ENCODE assay signal across 1 cellular context in the genomic region with DNA sequence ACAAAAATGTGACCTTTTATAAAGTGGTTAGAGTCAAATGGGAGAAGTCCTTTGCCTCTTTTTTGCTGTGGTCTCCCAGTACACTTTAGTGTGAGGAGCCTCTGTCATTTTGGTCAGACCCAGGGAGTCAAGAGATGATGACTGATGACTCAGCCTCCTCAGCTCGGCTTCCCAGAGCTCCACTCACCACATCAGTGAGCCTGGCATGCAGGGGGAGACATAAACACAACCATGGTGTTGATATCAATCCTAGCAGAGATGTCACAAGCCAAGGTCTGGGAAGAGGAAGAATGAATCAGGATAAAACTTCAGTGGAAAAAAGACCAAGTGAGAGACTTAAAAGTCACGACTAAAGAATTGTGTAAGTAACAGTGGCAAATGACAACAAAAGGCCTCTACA.
TF ChIP-seq lines count a peak whose summit lies in the region.

No MANE protein-coding gene starts in this region.

TF ChIP-seq in A549, 52 proteins besides CTCF, POLR2A, EP300 and RAD21 (continued from another document):
- TF ChIP-seq, protein P1, sequence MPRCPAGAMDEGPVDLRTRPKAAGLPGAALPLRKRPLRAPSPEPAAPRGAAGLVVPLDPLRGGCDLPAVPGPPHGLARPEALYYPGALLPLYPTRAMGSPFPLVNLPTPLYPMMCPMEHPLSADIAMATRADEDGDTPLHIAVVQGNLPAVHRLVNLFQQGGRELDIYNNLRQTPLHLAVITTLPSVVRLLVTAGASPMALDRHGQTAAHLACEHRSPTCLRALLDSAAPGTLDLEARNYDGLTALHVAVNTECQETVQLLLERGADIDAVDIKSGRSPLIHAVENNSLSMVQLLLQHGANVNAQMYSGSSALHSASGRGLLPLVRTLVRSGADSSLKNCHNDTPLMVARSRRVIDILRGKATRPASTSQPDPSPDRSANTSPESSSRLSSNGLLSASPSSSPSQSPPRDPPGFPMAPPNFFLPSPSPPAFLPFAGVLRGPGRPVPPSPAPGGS (IDR thresholded peaks at IDR 0.05): no peak
- no peak for TF ChIP-seq HOXA7 (CRISPR knock-in tag; IDR thresholded peaks at IDR 0.05)
- no peak for TF ChIP-seq BHLHE40 (IDR thresholded peaks at IDR 0.05; ENCODE audit: low read depth, low read length)
- TF ChIP-seq NFE2L2 (conservative IDR thresholded peaks at IDR 0.05; ENCODE audit: low read length): no peak
- no peak for TF ChIP-seq ESRRA (IDR thresholded peaks at IDR 0.05; ENCODE audit: borderline replicate concordance, low read length)
- TF ChIP-seq PBX3 (IDR thresholded peaks at IDR 0.05): no peak
- no peak for TF ChIP-seq SREBF2 (IDR thresholded peaks at IDR 0.05)
- no peak for TF ChIP-seq PHF8 (IDR thresholded peaks at IDR 0.05; ENCODE audit: borderline replicate concordance, low read depth)
- TF ChIP-seq ATOH8 (CRISPR knock-in tag; IDR thresholded peaks at IDR 0.05; ENCODE audit: low read depth): no peak
- TF ChIP-seq FOSB (CRISPR knock-in tag; IDR thresholded peaks at IDR 0.05): no peak
- TF ChIP-seq MAFK (IDR thresholded peaks at IDR 0.05; ENCODE audit: partially characterized antibody): peak; percentile 65
- no peak for TF ChIP-seq HOXB13 (CRISPR knock-in tag; IDR thresholded peaks at IDR 0.05; ENCODE audit: low read depth)
- TF ChIP-seq EHMT2 (IDR thresholded peaks at IDR 0.05; ENCODE audit: low read depth): no peak
- TF ChIP-seq MAZ (IDR thresholded peaks at IDR 0.05; ENCODE audit: borderline replicate concordance, low read depth, low read length): no peak
- no peak for TF ChIP-seq CBX8 (IDR thresholded peaks at IDR 0.05)
- TF ChIP-seq RARB (CRISPR knock-in tag; IDR thresholded peaks at IDR 0.05): no peak
- TF ChIP-seq JUN (IDR thresholded peaks at IDR 0.05): peak in 1 of 2 experiments; percentile 66; a peak in 1 of 5 replicates
- peak; percentile 57; the same call in 1 of the 2 replicates for TF ChIP-seq GATA3 (IDR thresholded peaks at IDR 0.05; ENCODE audit: borderline replicate concordance)
- TF ChIP-seq, protein P2, sequence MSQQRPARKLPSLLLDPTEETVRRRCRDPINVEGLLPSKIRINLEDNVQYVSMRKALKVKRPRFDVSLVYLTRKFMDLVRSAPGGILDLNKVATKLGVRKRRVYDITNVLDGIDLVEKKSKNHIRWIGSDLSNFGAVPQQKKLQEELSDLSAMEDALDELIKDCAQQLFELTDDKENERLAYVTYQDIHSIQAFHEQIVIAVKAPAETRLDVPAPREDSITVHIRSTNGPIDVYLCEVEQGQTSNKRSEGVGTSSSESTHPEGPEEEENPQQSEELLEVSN (IDR thresholded peaks at IDR 0.05; ENCODE audit: borderline replicate concordance, low read depth): no peak
- TF ChIP-seq RCOR1 (IDR thresholded peaks at IDR 0.05; ENCODE audit: low read depth, low read length): no peak
- TF ChIP-seq ZNF302 (CRISPR knock-in tag; IDR thresholded peaks at IDR 0.05): no peak
- no peak for TF ChIP-seq FOXS1 (CRISPR knock-in tag; IDR thresholded peaks at IDR 0.05)
- TF ChIP-seq HOXB5 (CRISPR knock-in tag; IDR thresholded peaks at IDR 0.05): no peak
- TF ChIP-seq JUNB (IDR thresholded peaks at IDR 0.05): peak; percentile 56
- no peak for TF ChIP-seq TFCP2L1 (CRISPR knock-in tag; IDR thresholded peaks at IDR 0.05)
- TF ChIP-seq SMC3 (IDR thresholded peaks at IDR 0.05): peak; percentile 41; the same call in 2 of the 3 replicates
- TF ChIP-seq POLR2AphosphoS2 (conservative IDR thresholded peaks at IDR 0.05; ENCODE audit: low read length): no peak
- no peak for TF ChIP-seq MYC (IDR thresholded peaks at IDR 0.05; ENCODE audit: borderline replicate concordance, low read length)
- TF ChIP-seq ZSCAN20 (CRISPR knock-in tag; IDR thresholded peaks at IDR 0.05): no peak
- no peak for TF ChIP-seq USF2 (IDR thresholded peaks at IDR 0.05)
- TF ChIP-seq, protein P3, sequence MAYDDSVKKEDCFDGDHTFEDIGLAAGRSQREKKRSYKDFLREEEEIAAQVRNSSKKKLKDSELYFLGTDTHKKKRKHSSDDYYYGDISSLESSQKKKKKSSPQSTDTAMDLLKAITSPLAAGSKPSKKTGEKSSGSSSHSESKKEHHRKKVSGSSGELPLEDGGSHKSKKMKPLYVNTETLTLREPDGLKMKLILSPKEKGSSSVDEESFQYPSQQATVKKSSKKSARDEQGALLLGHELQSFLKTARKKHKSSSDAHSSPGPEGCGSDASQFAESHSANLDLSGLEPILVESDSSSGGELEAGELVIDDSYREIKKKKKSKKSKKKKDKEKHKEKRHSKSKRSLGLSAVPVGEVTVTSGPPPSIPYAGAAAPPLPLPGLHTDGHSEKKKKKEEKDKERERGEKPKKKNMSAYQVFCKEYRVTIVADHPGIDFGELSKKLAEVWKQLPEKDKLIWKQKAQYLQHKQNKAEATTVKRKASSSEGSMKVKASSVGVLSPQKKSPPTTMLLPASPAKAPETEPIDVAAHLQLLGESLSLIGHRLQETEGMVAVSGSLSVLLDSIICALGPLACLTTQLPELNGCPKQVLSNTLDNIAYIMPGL (CRISPR knock-in tag; IDR thresholded peaks at IDR 0.05; ENCODE audit: borderline replicate concordance): no peak
- peak; percentile 69 for TF ChIP-seq FOSL2 (IDR thresholded peaks at IDR 0.05)
- TF ChIP-seq FOSL2 (CRISPR knock-in tag; IDR thresholded peaks at IDR 0.05): peak; percentile 91
- no peak for TF ChIP-seq RFX5 (IDR thresholded peaks at IDR 0.05)
- peak; percentile 17 for TF ChIP-seq ZFP36 (IDR thresholded peaks at IDR 0.05; ENCODE audit: borderline replicate concordance, partially characterized antibody)
- TF ChIP-seq MAX (IDR thresholded peaks at IDR 0.05): peak; percentile 41; the same call in 1 of the 2 replicates
- TF ChIP-seq, protein P4, sequence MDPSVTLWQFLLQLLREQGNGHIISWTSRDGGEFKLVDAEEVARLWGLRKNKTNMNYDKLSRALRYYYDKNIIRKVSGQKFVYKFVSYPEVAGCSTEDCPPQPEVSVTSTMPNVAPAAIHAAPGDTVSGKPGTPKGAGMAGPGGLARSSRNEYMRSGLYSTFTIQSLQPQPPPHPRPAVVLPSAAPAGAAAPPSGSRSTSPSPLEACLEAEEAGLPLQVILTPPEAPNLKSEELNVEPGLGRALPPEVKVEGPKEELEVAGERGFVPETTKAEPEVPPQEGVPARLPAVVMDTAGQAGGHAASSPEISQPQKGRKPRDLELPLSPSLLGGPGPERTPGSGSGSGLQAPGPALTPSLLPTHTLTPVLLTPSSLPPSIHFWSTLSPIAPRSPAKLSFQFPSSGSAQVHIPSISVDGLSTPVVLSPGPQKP (IDR thresholded peaks at IDR 0.05; ENCODE audit: low read depth, low read length): no peak
- no peak for TF ChIP-seq HEYL (CRISPR knock-in tag; IDR thresholded peaks at IDR 0.05)
- no peak for TF ChIP-seq KDM5A (IDR thresholded peaks at IDR 0.05)
- no peak for TF ChIP-seq RNF2 (IDR thresholded peaks at IDR 0.05; ENCODE audit: borderline replicate concordance, low read depth)
- TF ChIP-seq HDAC2 (IDR thresholded peaks at IDR 0.05): no peak
- no peak for TF ChIP-seq ZC3H11A (IDR thresholded peaks at IDR 0.05)
- no peak for TF ChIP-seq HES2 (IDR thresholded peaks at IDR 0.05)
- no peak for TF ChIP-seq KDM1A (IDR thresholded peaks at IDR 0.05; ENCODE audit: low read depth)
- no peak for TF ChIP-seq NR3C1 (IDR thresholded peaks at IDR 0.05)
- no peak for TF ChIP-seq REST (IDR thresholded peaks at IDR 0.05)
- TF ChIP-seq NPAS2 (CRISPR knock-in tag; IDR thresholded peaks at IDR 0.05; ENCODE audit: borderline replicate concordance): no peak
TF ChIP-seq in A549: peak in this region for 9.
